ENCODE assay signal across 8 cellular contexts in genomic region chr9:73683862-73684591, GRCh38.
DNase-seq lines count a peak whose midpoint lies in the region; ATAC-seq, FAIRE-seq and TF ChIP-seq lines count a peak whose summit lies in the region.

No MANE protein-coding gene starts in this region.

- peak; percentile 68 for TF ChIP-seq CTCF in BJ (IDR thresholded peaks at IDR 0.05; ENCODE audit: insufficient read depth, low read depth, low read length)

- FAIRE-seq in frontal cortex (lab: Jason Lieb, UNC): no peak

- H3K27me3 ChIP-seq in BJ (ENCODE audit: control insufficient read depth, insufficient read depth, low read length): no peaks in the 10 kb centered on the region
- no peaks in the 10 kb centered on the region for H3K27me3 ChIP-seq in H7 (ENCODE audit: control insufficient read depth, insufficient read depth, low read length)

- DNase-seq in BJ (ENCODE audit: low read depth) (peak; percentile 1), NCI-H2029 (lab: John Stamatoyannopoulos, UW) (peak; percentile 13), dermis blood vessel endothelial cell (peak; percentile 39), renal cortical epithelial cell (ENCODE audit: low read depth) (peak; percentile 54), H7 (no peak), frontal cortex (ENCODE audit: low spot score in 2 of 2) (no peak)

- H3K4me3 ChIP-seq in BJ (ENCODE audit: low read depth, low read length) (no peak overlapping the region), H7 (ENCODE audit: insufficient read depth, low read depth, low read length) (no peak overlapping the region)

- POLR2A ChIA-PET in BJ (lab: Charles Lee): no interaction called here

- ATAC-seq in GM19372 (IDR thresholded peaks at IDR 0.05; ENCODE audit: low read depth, unreplicated experiment) (peak; percentile 47), HG03457 (IDR thresholded peaks at IDR 0.05; ENCODE audit: unreplicated experiment) (no peak)

- CTCF ChIA-PET in BJ (lab: Yijun Ruan, JAX): interaction anchor here (0.9 to 2.5 kb wide), 8 partner anchors 10 to 963 kb away, joined by 3 to 9 read pairs (median 3); no protein-coding TSS in a partner anchor

- no peaks in the 10 kb centered on the region for H3K36me3 ChIP-seq in BJ (ENCODE audit: control insufficient read depth, insufficient read depth, low read length)
- no peaks in the 10 kb centered on the region for H3K36me3 ChIP-seq in H7 (replicated peaks; ENCODE audit: control insufficient read depth, insufficient read depth, low read length)

Comparison
In these comparisons a context has a peak if more than half of its experiments do, and no peak if none do; other contexts are left out.
1. DNase-seq: peak in BJ (single experiment), NCI-H2029 (single experiment), dermis blood vessel endothelial cell (single experiment) and renal cortical epithelial cell (single experiment); none in H7 (single experiment) and frontal cortex (0 of 2).